In the genomic region with DNA sequence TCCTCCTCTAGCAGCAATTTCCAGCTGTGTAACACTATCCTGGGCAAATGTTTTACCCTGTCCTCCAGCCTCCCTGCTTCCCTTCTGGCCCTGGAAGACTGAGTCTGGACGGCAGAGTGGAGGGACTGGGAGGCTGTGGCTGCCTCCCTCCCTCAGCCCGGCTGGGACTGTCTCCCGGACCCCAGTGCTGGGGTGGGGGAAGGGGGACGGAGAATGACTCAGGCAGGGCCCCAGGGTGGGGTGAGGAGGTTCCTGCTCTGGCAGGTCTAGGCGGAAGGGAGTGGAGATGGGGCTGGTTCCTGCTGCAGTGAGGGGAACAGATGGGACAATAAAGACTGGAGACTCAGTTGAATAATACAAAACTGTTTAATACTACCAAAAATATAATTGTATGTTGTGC, we compare ENCODE assay signal across 11 cellular contexts. TPM values are rescaled to one million over a fixed set of nuclear protein-coding genes. Genes with fewer than 3 reads are reported as not detected.
A peak's percentile ranks its signal among the peaks of the same experiment; 100 is the strongest.
DNase-seq lines count a peak whose midpoint lies in the region; TF ChIP-seq lines count a peak whose summit lies in the region.
"Had no signal": no experiment of that assay in that cellular context is flagged by ENCODE, and none has a peak within 500 bp of the region (broad histone marks: within the 10 kb centered on the region; RNA-seq: fewer than 3 reads in every experiment).

No MANE protein-coding gene starts in this region.

- H3K36me3 ChIP-seq in suprapubic skin (peaks cover 24% of the 10 kb centered on the region), Peyer's patch (peaks cover 0 to 32% (median 0%) of the 10 kb centered on the region in 3 donors)

- TF ChIP-seq CTCF in WI38 (IDR thresholded peaks at IDR 0.05; ENCODE audit: low read depth, low read length) (no peak), suprapubic skin (IDR thresholded peaks at IDR 0.05) (no peak), Peyer's patch (IDR thresholded peaks at IDR 0.05) (no peak)

- intact Hi-C loops in activated CD4-positive, alpha-beta T cell treated with anti-CD3 and anti-CD28 coated beads, Interleukin-2, amount 10 ng/mL, durations not matched to agents 24 days and 14 days (cut with micrococcal nuclease): no loop called here

- no peak for TF ChIP-seq EP300 in suprapubic skin (IDR thresholded peaks at IDR 0.05)

- 23% methylated on average over 5 of the region's 5 CpGs for WGBS in suprapubic skin

- peaks cover 54% of the 10 kb centered on the region for H3K36me3 Mint-ChIP-seq in activated CD4-positive, alpha-beta T cell treated with anti-CD3 and anti-CD28 coated beads, Interleukin-2, amount 10 ng/mL, durations not matched to agents 24 days and 14 days (ENCODE audit: low read depth)

- H3K27ac Mint-ChIP-seq in activated CD4-positive, alpha-beta T cell treated with anti-CD3 and anti-CD28 coated beads, Interleukin-2, amount 10 ng/mL, durations not matched to agents 24 days and 14 days: no peak overlapping the region

- no peaks in the 10 kb centered on the region for H3K27me3 Mint-ChIP-seq in activated CD4-positive, alpha-beta T cell treated with anti-CD3 and anti-CD28 coated beads, Interleukin-2, amount 10 ng/mL, durations not matched to agents 24 days and 14 days
- H3K27me3 Mint-ChIP-seq: activated CD4-positive, alpha-beta T cell treated with anti-CD3 and anti-CD28 coated beads, Interleukin-2, amount 10 ng/mL, durations not matched to agents 7 days and 5 days had no signal

- no peaks in the 10 kb centered on the region for H3K27me3 ChIP-seq in suprapubic skin
- H3K27me3 ChIP-seq in Peyer's patch: no peaks in the 10 kb centered on the region
- H3K27me3 ChIP-seq: body of pancreas had no signal

- TF ChIP-seq POLR2A in suprapubic skin (IDR thresholded peaks at IDR 0.05): no peak
- TF ChIP-seq POLR2A in Peyer's patch (IDR thresholded peaks at IDR 0.05): no peak

- H3K27ac ChIP-seq in suprapubic skin: peak overlapping the region; percentile 79
- H3K27ac ChIP-seq in Peyer's patch: peak overlapping the region in 1 of 4 donors; percentile 17
- H3K27ac ChIP-seq: body of pancreas had no signal

- peaks cover 74% of the 10 kb centered on the region for H3K4me1 ChIP-seq in suprapubic skin
- peaks cover 3 to 25% (median 6%) of the 10 kb centered on the region in 4 donors for H3K4me1 ChIP-seq in Peyer's patch

- H3K9me3 Mint-ChIP-seq in activated CD4-positive, alpha-beta T cell treated with anti-CD3 and anti-CD28 coated beads, Interleukin-2, amount 10 ng/mL, durations not matched to agents 24 days and 14 days: no peaks in the 10 kb centered on the region
- H3K9me3 Mint-ChIP-seq: activated CD4-positive, alpha-beta T cell treated with anti-CD3 and anti-CD28 coated beads, Interleukin-2, amount 10 ng/mL, durations not matched to agents 7 days and 5 days had no signal

- no peaks in the 10 kb centered on the region for H3K9me3 ChIP-seq in suprapubic skin
- no peaks in the 10 kb centered on the region for H3K9me3 ChIP-seq in Peyer's patch
- H3K9me3 ChIP-seq: body of pancreas had no signal

- H3K4me3 ChIP-seq in WI38 (ENCODE audit: low read depth, low read length): peak overlapping the region; percentile 27; the same call in 1 of the 2 replicates
- H3K4me3 ChIP-seq in iPS-11a (ENCODE audit: low read depth, low read length): peak overlapping the region; percentile 81
- peak overlapping the region; percentile 59 for H3K4me3 ChIP-seq in suprapubic skin
- no peak overlapping the region for H3K4me3 ChIP-seq in Peyer's patch
- H3K4me3 ChIP-seq: body of pancreas had no signal

- H3K4me3 Mint-ChIP-seq in activated CD4-positive, alpha-beta T cell treated with anti-CD3 and anti-CD28 coated beads, Interleukin-2, amount 10 ng/mL, durations not matched to agents 24 days and 14 days: no peak overlapping the region
- H3K4me3 Mint-ChIP-seq: activated CD4-positive, alpha-beta T cell treated with anti-CD3 and anti-CD28 coated beads, Interleukin-2, amount 10 ng/mL, durations not matched to agents 7 days and 5 days had no signal

- peak; percentile 56 for DNase-seq in activated CD4-positive, alpha-beta T cell treated with anti-CD3 and anti-CD28 coated beads, Interleukin-2, amount 10 ng/mL, durations not matched to agents 24 days and 14 days
- no peak for DNase-seq in activated CD4-positive, alpha-beta T cell treated with anti-CD3 and anti-CD28 coated beads, Interleukin-2, amount 50 U/mL, for 4 hours
- no peak for DNase-seq in suprapubic skin (ENCODE audit: low spot score in 2 of 2)
- no peak for DNase-seq in inferior parietal cortex (ENCODE audit: extremely low spot score)
- no peak for DNase-seq in DMS 273 (lab: John Stamatoyannopoulos, UW; ENCODE audit: unreplicated experiment)
- DNase-seq in Peyer's patch: no peak
- DNase-seq: activated CD4-positive, alpha-beta T cell treated with anti-CD3 and anti-CD28 coated beads, Interleukin-2, amount 10 ng/mL, durations not matched to agents 7 days and 5 days; body of pancreas; NCI-H1417 had no signal

- H3K4me1 Mint-ChIP-seq in activated CD4-positive, alpha-beta T cell treated with anti-CD3 and anti-CD28 coated beads, Interleukin-2, amount 10 ng/mL, durations not matched to agents 24 days and 14 days: peaks cover 15% of the 10 kb centered on the region

RNA-seq across cellular contexts. Expression of a gene that starts 2.1 kb away (rescaled TPM):
- total RNA-seq in activated CD4-positive, alpha-beta T cell treated with anti-CD3 and anti-CD28 coated beads, Interleukin-2, amount 10 ng/mL, durations not matched to agents 24 days and 14 days: 0.43 TPM in 1 of 2 replicates, not detected in the other
- total RNA-seq in suprapubic skin: 100 to 1,000 TPM in 2 of 4 donors, 10 to 100 TPM in 2; 68.0 to 140 (median 102) TPM
- 1 to 10 TPM in 3 of 4 donors, not detected in 1; 1.9 to 2.7 (median 2.4) TPM for total RNA-seq in Peyer's patch
- total RNA-seq: body of pancreas had no signal

RNA-seq across cellular contexts. Expression of a gene that starts 4.2 kb away (rescaled TPM):
- total RNA-seq in activated CD4-positive, alpha-beta T cell treated with anti-CD3 and anti-CD28 coated beads, Interleukin-2, amount 10 ng/mL, durations not matched to agents 24 days and 14 days: 92.5 and 104 TPM in 2 replicates
- total RNA-seq in suprapubic skin (100 to 1,000 TPM in 1 of 4 donors, 10 to 100 TPM in 3; 54.3 to 104 (median 86.3) TPM), Peyer's patch (100 to 1,000 TPM in 3 of 4 donors, 10 to 100 TPM in 1; 37.1 to 236 (median 125) TPM)

RNA-seq across cellular contexts. Expression of a gene that starts 8.4 kb away (rescaled TPM):
- total RNA-seq in activated CD4-positive, alpha-beta T cell treated with anti-CD3 and anti-CD28 coated beads, Interleukin-2, amount 10 ng/mL, durations not matched to agents 24 days and 14 days: 3.2 and 3.5 TPM in 2 replicates
- total RNA-seq in suprapubic skin: 10 to 100 TPM in 1 of 4 donors, 1 to 10 TPM in 3; 5.0 to 13.2 (median 9.6) TPM
- total RNA-seq in Peyer's patch: 100 to 1,000 TPM in 3 of 4 donors, 10 to 100 TPM in 1; 42.1 to 149 (median 124) TPM

RNA-seq across cellular contexts. Expression of a gene that starts 26.1 kb away (rescaled TPM):
- 89.7 and 93.0 TPM in 2 replicates for total RNA-seq in activated CD4-positive, alpha-beta T cell treated with anti-CD3 and anti-CD28 coated beads, Interleukin-2, amount 10 ng/mL, durations not matched to agents 24 days and 14 days
- total RNA-seq in suprapubic skin (10 to 100 TPM; 40.2 to 53.5 (median 51.6) TPM), Peyer's patch (10 to 100 TPM; 31.4 to 47.7 (median 43.7) TPM)

RNA-seq across cellular contexts. Expression of a gene that starts 26.9 kb away (rescaled TPM):
- 62.6 and 64.4 TPM in 2 replicates for total RNA-seq in activated CD4-positive, alpha-beta T cell treated with anti-CD3 and anti-CD28 coated beads, Interleukin-2, amount 10 ng/mL, durations not matched to agents 24 days and 14 days
- total RNA-seq in suprapubic skin (10 to 100 TPM; 21.0 to 25.6 (median 22.5) TPM), Peyer's patch (10 to 100 TPM; 28.8 to 38.1 (median 30.4) TPM)

Comparison
In these comparisons a context has a peak if more than half of its experiments do, and no peak if none do; other contexts are left out.
1. H3K4me3 ChIP-seq: peak in WI38 (single experiment), iPS-11a (single experiment) and suprapubic skin (single experiment); none in Peyer's patch (0 of 4).
2. RNA of a gene that starts 2.1 kb away (total RNA-seq): 68.0 to 140 TPM in suprapubic skin; 1.9 to 2.7 TPM in Peyer's patch and 0.43 TPM in activated CD4-positive, alpha-beta T cell treated with anti-CD3 and anti-CD28 coated beads, Interleukin-2, amount 10 ng/mL, durations not matched to agents 24 days and 14 days; every median in the first group is over 10 times any median in the second.